ENCODE assay signal across 9 cellular contexts in the genomic region with DNA sequence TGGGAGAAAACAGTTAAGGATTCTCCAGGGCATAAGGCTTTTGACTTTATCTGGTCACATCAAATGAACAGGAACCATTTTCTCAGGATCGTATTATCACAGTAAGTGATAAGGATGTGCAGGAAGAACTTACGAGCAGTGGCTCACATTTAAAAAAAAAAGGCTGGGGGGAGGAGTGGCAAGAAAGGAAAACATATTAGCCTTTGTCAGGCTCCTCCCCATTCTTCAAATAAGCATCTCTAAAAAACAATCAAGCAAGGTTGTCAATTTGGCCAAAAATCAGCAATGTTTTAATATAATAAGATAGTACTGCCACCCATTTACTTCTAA.
DNase-seq lines count a peak whose midpoint lies in the region; ATAC-seq and TF ChIP-seq lines count a peak whose summit lies in the region.
"Had no signal": no experiment of that assay in that cellular context is flagged by ENCODE, and none has a peak within 500 bp of the region (broad histone marks: within the 10 kb centered on the region; RNA-seq: fewer than 3 reads in every experiment).

No MANE protein-coding gene starts in this region.

- H3K4me2 ChIP-seq in Loucy (ENCODE audit: low read depth, low read length, poor library complexity, severe bottlenecking) (peak overlapping the region; percentile 95), neural progenitor cell (no peak overlapping the region), trophoblast cell (ENCODE audit: low read length) (no peak overlapping the region)

- H4K8ac ChIP-seq in trophoblast cell (ENCODE audit: low read depth, low read length), result no peak overlapping the region

- H4K20me1 ChIP-seq in Loucy (ENCODE audit: insufficient read depth, low read length, poor library complexity, severe bottlenecking) (no peaks in the 10 kb centered on the region), neural progenitor cell (ENCODE audit: low read depth) (no peaks in the 10 kb centered on the region)

- no peak overlapping the region for H2BK5ac ChIP-seq in trophoblast cell (ENCODE audit: low read depth, low read length, poor library complexity)

- no peak for ATAC-seq in HG03045 (IDR thresholded peaks at IDR 0.05; ENCODE audit: unreplicated experiment)
- ATAC-seq in GM21390 (IDR thresholded peaks at IDR 0.05; ENCODE audit: unreplicated experiment), result no peak

- H3K4me1 Mint-ChIP-seq in Calu3 (ENCODE audit: low read depth, unreplicated experiment) (peaks cover 22% of the 10 kb centered on the region), neural progenitor cell (peaks cover 15% of the 10 kb centered on the region)

- WGBS in trophoblast cell (ENCODE audit: extremely low coverage, insufficient coverage, insufficient read length), result no CpG with 5 or more reads among the region's 2 CpGs

- H2AFZ ChIP-seq in Loucy (ENCODE audit: low read length) (peak overlapping the region; percentile 93), neural progenitor cell (replicated peaks) (peak overlapping the region; percentile 80), trophoblast cell (ENCODE audit: insufficient read depth, low read length, poor library complexity) (no peak overlapping the region)

- H3K9ac ChIP-seq in Loucy (ENCODE audit: low read depth, low read length, poor library complexity, severe bottlenecking) (peak overlapping the region; percentile 84), neural progenitor cell (no peak overlapping the region), trophoblast cell (ENCODE audit: low read length) (no peak overlapping the region)

- intact Hi-C loops in Calu3 (cut with micrococcal nuclease; ENCODE audit: unreplicated experiment), result no loop called here

- H3K36me3 ChIP-seq in Loucy (ENCODE audit: insufficient read depth, low read length), result no peaks in the 10 kb centered on the region
- H3K36me3 ChIP-seq in neural progenitor cell, result no peaks in the 10 kb centered on the region
- H3K36me3 ChIP-seq in trophoblast cell (ENCODE audit: control insufficient read depth in 1 of 2, insufficient read depth in 2 of 2, low read length in 2 of 2), result no peaks in the 10 kb centered on the region

- no peak overlapping the region for H2BK12ac ChIP-seq in trophoblast cell (ENCODE audit: low read length)

- H3K4me3 ChIP-seq in Loucy (ENCODE audit: low read length, poor library complexity, severe bottlenecking), result peak overlapping the region; percentile 76
- peak overlapping the region; percentile 27 to 51 for H3K4me3 ChIP-seq in cardiac fibroblast (replicated peaks in 1 of 2; ENCODE audit: low read depth in 2 of 2, low read length in 2 of 2)
- no peak overlapping the region for H3K4me3 ChIP-seq in neural progenitor cell
- no peak overlapping the region for H3K4me3 ChIP-seq in trophoblast cell (ENCODE audit: low read depth, low read length)

- H3K79me1 ChIP-seq in trophoblast cell (ENCODE audit: low read length), result no peaks in the 10 kb centered on the region

- no TSS peak for BruUV-seq in Calu3 (replicated peaks; lab: Mats Ljungman, UMichigan)

- H3K27ac Mint-ChIP-seq in Calu3 (ENCODE audit: unreplicated experiment), result peak overlapping the region; percentile 12
- H3K27ac Mint-ChIP-seq in neural progenitor cell, result peak overlapping the region; percentile 22

- H4K12ac ChIP-seq in trophoblast cell (ENCODE audit: low read depth, low read length), result no peak overlapping the region

- no peak overlapping the region for H3K18ac ChIP-seq in trophoblast cell (ENCODE audit: low read length)

- H3K4me1 ChIP-seq in Loucy (ENCODE audit: insufficient read depth, low read length, poor library complexity, severe bottlenecking) (peaks cover 25% of the 10 kb centered on the region), neural progenitor cell (peaks cover 12% of the 10 kb centered on the region), trophoblast cell (ENCODE audit: control insufficient read depth in 1 of 2, insufficient read depth in 2 of 2, low read length in 2 of 2) (no peaks in the 10 kb centered on the region)

- no peak overlapping the region for H4K91ac ChIP-seq in trophoblast cell (ENCODE audit: low read depth, low read length)

- H3K27me3 Mint-ChIP-seq in Calu3 (ENCODE audit: unreplicated experiment) (no peaks in the 10 kb centered on the region), neural progenitor cell (ENCODE audit: insufficient read depth, low read depth) (no peaks in the 10 kb centered on the region)

- no peak overlapping the region for H3K27ac ChIP-seq in neural progenitor cell
- H3K27ac ChIP-seq in trophoblast cell (ENCODE audit: low read depth, low read length), result no peak overlapping the region

- no peak overlapping the region for H3K23ac ChIP-seq in trophoblast cell (ENCODE audit: low read length)

- H3K27me3 ChIP-seq in Loucy (ENCODE audit: insufficient read depth, low read length, poor library complexity, severe bottlenecking) (no peaks in the 10 kb centered on the region), neural progenitor cell (no peaks in the 10 kb centered on the region), trophoblast cell (ENCODE audit: insufficient read depth, low read length) (no peaks in the 10 kb centered on the region)

- H3F3A ChIP-seq in Loucy (ENCODE audit: low read depth) (no peaks in the 10 kb centered on the region), neural progenitor cell (ENCODE audit: low read depth) (no peaks in the 10 kb centered on the region)

- peaks cover 5% of the 10 kb centered on the region for H3K9me3 Mint-ChIP-seq in Calu3 (ENCODE audit: low read depth, unreplicated experiment)
- no peaks in the 10 kb centered on the region for H3K9me3 Mint-ChIP-seq in neural progenitor cell

- H3K9me3 ChIP-seq in Loucy (ENCODE audit: insufficient read depth, low read depth, low read length) (no peaks in the 10 kb centered on the region), neural progenitor cell (ENCODE audit: low read depth) (no peaks in the 10 kb centered on the region), trophoblast cell (ENCODE audit: insufficient read depth, low read depth, low read length) (no peaks in the 10 kb centered on the region)

- TF ChIP-seq CTCF in Calu3 (IDR thresholded peaks at IDR 0.05; ENCODE audit: unreplicated experiment) (no peak), Loucy (conservative IDR thresholded peaks at IDR 0.05; ENCODE audit: low read length) (no peak), cardiac fibroblast (IDR thresholded peaks at IDR 0.05; ENCODE audit: low read depth, low read length) (no peak), neural progenitor cell (IDR thresholded peaks at IDR 0.05) (no peak)

- no peaks in the 10 kb centered on the region for H3K9me2 ChIP-seq in Loucy (replicated peaks; ENCODE audit: low read depth, low read length)

- no peak overlapping the region for H3K14ac ChIP-seq in trophoblast cell (ENCODE audit: low read length)

- CTCF ChIA-PET in Calu3 (lab: Charles Lee), result interaction anchor here (1.1 kb wide), 1 partner anchor 18 kb away, joined by 3 read pairs; no protein-coding TSS in a partner anchor

- no peaks in the 10 kb centered on the region for H3K36me3 Mint-ChIP-seq in Calu3 (ENCODE audit: insufficient read depth, unreplicated experiment)
- no peaks in the 10 kb centered on the region for H3K36me3 Mint-ChIP-seq in neural progenitor cell

- H3K79me2 ChIP-seq in Loucy (ENCODE audit: insufficient read depth, low read length) (no peaks in the 10 kb centered on the region), neural progenitor cell (ENCODE audit: low read depth) (no peaks in the 10 kb centered on the region), trophoblast cell (ENCODE audit: control insufficient read depth, insufficient read depth, low read length, poor library complexity) (no peaks in the 10 kb centered on the region)

- H3K4me3 Mint-ChIP-seq in Calu3 (ENCODE audit: low read depth, unreplicated experiment), result peak overlapping the region; percentile 62
- H3K4me3 Mint-ChIP-seq in neural progenitor cell, result no peak overlapping the region

- no peak overlapping the region for H2BK120ac ChIP-seq in trophoblast cell (ENCODE audit: insufficient read depth, low read length, poor library complexity)

- no peak for DNase-seq in Calu3
- peak; percentile 2 to 9 for DNase-seq in cardiac fibroblast (ENCODE audit: low read depth in 2 of 2)
- no peak for DNase-seq in neural progenitor cell (ENCODE audit: low spot score)
- DNase-seq in trophoblast cell, result no peak
- DNase-seq in DMS 273 (lab: John Stamatoyannopoulos, UW; ENCODE audit: unreplicated experiment), result no peak
- DNase-seq: activated CD8-positive, alpha-beta memory T cell treated with anti-CD3 and anti-CD28 coated beads, Interleukin-2, amount 50 U/mL, for 4 hours had no signal

- H3K4ac ChIP-seq in trophoblast cell (ENCODE audit: low read depth, low read length), result no peak overlapping the region

- H2AK5ac ChIP-seq in trophoblast cell (ENCODE audit: low read length), result no peak overlapping the region

Comparison
In these comparisons a context has a peak if more than half of its experiments do, and no peak if none do; other contexts are left out.
1. DNase-seq: peak in cardiac fibroblast (2 of 2); none in Calu3 (single experiment), neural progenitor cell (single experiment), trophoblast cell (0 of 2) and DMS 273 (single experiment).
2. H3K4me3 ChIP-seq: peak in Loucy (single experiment) and cardiac fibroblast (2 of 2); none in neural progenitor cell (single experiment) and trophoblast cell (single experiment).